Comparison of ENCODE assay signal across 8 cellular contexts in genomic region chr3:134600685-134601502, GRCh38. TPM values are rescaled to one million over a fixed set of nuclear protein-coding genes. Genes with fewer than 3 reads are reported as not detected.
DNase-seq lines count a peak whose midpoint lies in the region; ATAC-seq, FAIRE-seq and TF ChIP-seq lines count a peak whose summit lies in the region.

No MANE protein-coding gene starts in this region.

- 16 to 20% (median 16%) methylated on average over 32 of the region's 32 CpGs for WGBS in small intestine, 3 donors

- no peak overlapping the region for H2AFZ ChIP-seq in astrocyte (ENCODE audit: low read depth, low read length)

- no peaks in the 10 kb centered on the region for H3K27me3 ChIP-seq in H7 (ENCODE audit: control insufficient read depth, insufficient read depth, low read length)
- H3K27me3 ChIP-seq in astrocyte (ENCODE audit: insufficient read depth, low read length): no peaks in the 10 kb centered on the region
- H3K27me3 ChIP-seq in small intestine (ENCODE audit: control insufficient read depth in 2 of 2, insufficient read depth in 2 of 2, low read length in 2 of 2): peaks cover 0 to 2% of the 10 kb centered on the region in 2 donors

- H3K4me1 ChIP-seq in astrocyte (ENCODE audit: insufficient read depth, low read length) (peaks cover 8% of the 10 kb centered on the region), small intestine (ENCODE audit: control insufficient read depth in 2 of 2, insufficient read depth in 1 of 2, low read depth in 1 of 2, low read length in 1 of 2) (no peaks in the 10 kb centered on the region)

- peak; percentile 60 to 72 (median 64) for ATAC-seq in T-cell (replicated peaks in 1 of 4)
- no peak for ATAC-seq in GM18873 (IDR thresholded peaks at IDR 0.05; ENCODE audit: low FRiP score, unreplicated experiment)

- peaks cover 8 to 10% (median 9%) of the 10 kb centered on the region in 3 donors for H3K4me1 Mint-ChIP-seq in T-cell
- peaks cover 7% of the 10 kb centered on the region for H3K4me1 Mint-ChIP-seq in astrocyte (ENCODE audit: low read depth, unreplicated experiment)

- TF ChIP-seq POLR2A in NB4 (IDR thresholded peaks at IDR 0.05; ENCODE audit: extremely low read depth, insufficient read length): no peak

- no peaks in the 10 kb centered on the region for H3K79me2 ChIP-seq in astrocyte (ENCODE audit: insufficient read depth, low read length)

- POLR2A ChIA-PET in T-cell (lab: Charles Lee): no interaction called here

- H3K9me3 Mint-ChIP-seq in T-cell: no peaks in the 10 kb centered on the region
- H3K9me3 Mint-ChIP-seq in astrocyte (ENCODE audit: unreplicated experiment): peaks cover 4% of the 10 kb centered on the region

- DNase-seq in EL: peak; percentile 62
- DNase-seq in H7: peak; percentile 92
- DNase-seq in NB4 (ENCODE audit: low read depth): peak; percentile 78
- DNase-seq in T-cell: peak in 32 of 34 experiments; percentile 10 to 60 (median 38)
- peak; percentile 24 for DNase-seq in astrocyte (ENCODE audit: low read depth)
- DNase-seq in hippocampal formation (lab: John Stamatoyannopoulos, UW): peak; percentile 52 to 67
- DNase-seq in small intestine: peak; percentile 56

- H3K27ac Mint-ChIP-seq in T-cell (no peak overlapping the region), astrocyte (ENCODE audit: unreplicated experiment) (no peak overlapping the region)

- peak overlapping the region; percentile 81 for H3K4me2 ChIP-seq in astrocyte (ENCODE audit: low read length)

- H3K27ac ChIP-seq in astrocyte (ENCODE audit: low read depth, low read length) (no peak overlapping the region), small intestine (ENCODE audit: low read depth in 1 of 2, low read length in 1 of 2) (no peak overlapping the region)

- CTCF ChIA-PET in T-cell (lab: Charles Lee): interaction anchor here (0.6 to 2.0 kb wide), 5 partner anchors 10 to 1735 kb away, joined by 3 to 8 read pairs (median 4); no protein-coding TSS in a partner anchor

- H3K9ac ChIP-seq in astrocyte (ENCODE audit: low read length): no peak overlapping the region

- H3K9me3 ChIP-seq in astrocyte (ENCODE audit: insufficient read depth, low read depth, low read length): no peaks in the 10 kb centered on the region
- no peaks in the 10 kb centered on the region for H3K9me3 ChIP-seq in small intestine (ENCODE audit: control insufficient read depth, low read depth)

- no peaks in the 10 kb centered on the region for H4K20me1 ChIP-seq in astrocyte (ENCODE audit: insufficient read depth, low read length)

- TF ChIP-seq CTCF in NB4 (IDR thresholded peaks at IDR 0.05; ENCODE audit: low read depth, low read length) (peak; percentile 85), astrocyte (IDR thresholded peaks at IDR 0.05; ENCODE audit: insufficient read depth, low read depth, low read length) (peak; percentile 92)

- H3K4me3 Mint-ChIP-seq in T-cell (peak overlapping the region; percentile 7 to 55 (median 45)), astrocyte (ENCODE audit: unreplicated experiment) (no peak overlapping the region)

- H3K36me3 ChIP-seq in H7 (replicated peaks; ENCODE audit: control insufficient read depth, insufficient read depth, low read length): no peaks in the 10 kb centered on the region
- no peaks in the 10 kb centered on the region for H3K36me3 ChIP-seq in astrocyte (ENCODE audit: insufficient read depth, low read length)
- no peaks in the 10 kb centered on the region for H3K36me3 ChIP-seq in small intestine (ENCODE audit: control insufficient read depth in 2 of 2, insufficient read depth in 2 of 2, low read length in 2 of 2)

- H3K36me3 Mint-ChIP-seq in T-cell: no peaks in the 10 kb centered on the region
- H3K36me3 Mint-ChIP-seq in astrocyte (ENCODE audit: low read depth, unreplicated experiment): peaks cover 2% of the 10 kb centered on the region

- no peak overlapping the region for H3K4me3 ChIP-seq in H7 (ENCODE audit: insufficient read depth, low read depth, low read length)
- no peak overlapping the region for H3K4me3 ChIP-seq in NB4 (ENCODE audit: low read depth, low read length)
- H3K4me3 ChIP-seq in astrocyte (ENCODE audit: insufficient read depth, low read depth, low read length): peak overlapping the region; percentile 31
- no peak overlapping the region for H3K4me3 ChIP-seq in small intestine (ENCODE audit: low read depth in 1 of 2, low read length in 2 of 2)

- FAIRE-seq in astrocyte (lab: Jason Lieb, UNC) (no peak), small intestine (lab: Jason Lieb, UNC) (no peak)

- H3K27me3 Mint-ChIP-seq in T-cell (peaks cover 6 to 12% of the 10 kb centered on the region in 2 donors), astrocyte (ENCODE audit: low read depth, unreplicated experiment) (peaks cover 28% of the 10 kb centered on the region)

RNA-seq across cellular contexts. Expression of gene KY, which starts 49.9 kb away (rescaled TPM):
- 0.07 TPM in 1 of 2 replicates, not detected in the other for total RNA-seq in H7 (2014; rRNA removed; shearing (Covaris generic))
- total RNA-seq in T-cell (not detected), astrocyte (0.11 TPM in 1 of 2 replicates, not detected in the other)
- under 1 TPM in 1 of 3 donors, not detected in 2; 0.48 TPM for polyA plus RNA-seq in small intestine

Comparison
In these comparisons a context has a peak if more than half of its experiments do, and no peak if none do; other contexts are left out.
1. DNase-seq: peak in every context shown above with its lines; median percentile 92 in H7; 78 in NB4; 62 in EL; 60 in hippocampal formation; 56 in small intestine; 38 in T-cell; 24 in astrocyte.